In the genomic region with DNA sequence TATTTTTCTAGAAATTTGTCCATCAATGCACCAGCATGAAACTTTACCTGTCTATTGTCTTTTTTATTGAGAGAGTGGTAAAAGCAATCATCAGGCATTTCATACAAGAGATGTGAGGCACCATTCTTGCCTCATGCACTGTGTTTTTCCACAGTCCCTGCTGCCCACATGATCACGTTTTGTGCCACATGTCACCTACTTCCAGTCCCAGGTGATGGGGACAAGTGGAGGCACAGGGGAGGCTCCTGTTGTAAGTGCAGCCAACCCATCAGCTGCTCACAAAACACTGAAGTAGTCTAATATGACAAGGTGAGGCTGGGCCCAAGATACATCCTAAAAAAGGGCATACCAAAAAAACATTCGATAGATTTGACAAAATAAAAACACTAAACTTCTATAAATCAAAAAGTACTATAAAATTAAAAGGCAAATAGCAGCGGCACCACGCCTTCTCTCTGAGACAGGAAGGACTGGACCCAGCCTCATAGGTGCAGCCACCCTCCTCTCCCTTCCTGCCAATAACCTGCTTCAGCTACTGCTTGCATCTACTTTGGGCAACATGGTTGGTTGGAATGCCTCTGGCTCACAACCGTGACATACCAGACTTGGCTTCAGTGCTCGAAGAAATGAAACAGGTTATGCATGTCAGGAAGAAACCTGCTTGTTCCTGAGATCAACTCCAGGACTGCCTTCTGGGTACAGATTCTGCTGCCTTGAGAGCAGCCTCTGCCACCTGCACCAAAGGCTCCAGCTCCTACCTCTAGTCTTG, we compare ENCODE assay signal across 15 cellular contexts. TPM values are rescaled to one million over a fixed set of nuclear protein-coding genes. Genes with fewer than 3 reads are reported as not detected.
DNase-seq lines count a peak whose midpoint lies in the region; ATAC-seq and TF ChIP-seq lines count a peak whose summit lies in the region.
"Had no signal": no experiment of that assay in that cellular context is flagged by ENCODE, and none has a peak within 500 bp of the region (broad histone marks: within the 10 kb centered on the region; RNA-seq: fewer than 3 reads in every experiment).

No MANE protein-coding gene starts in this region.

- peaks cover 26% of the 10 kb centered on the region for H3K4me1 Mint-ChIP-seq in activated naive CD8-positive, alpha-beta T cell treated with anti-CD3 and anti-CD28 coated beads, Interleukin-2, amount 50 U/mL, for 24 hours
- peaks cover 4 to 12% of the 10 kb centered on the region in 2 donors for H3K4me1 Mint-ChIP-seq in natural killer cell

- peaks cover 0 to 23% (median 9%) of the 10 kb centered on the region in 11 experiments; a peak in 14 of 22 replicates for H4K20me1 ChIP-seq in BLaER1 treated with 17β-estradiol and CSF1 and Interleukin-3, amounts not matched to agents 10 nM and 100 nM

- H3K4me1 ChIP-seq in BLaER1 treated with 17β-estradiol and CSF1 and Interleukin-3, amounts not matched to agents 10 nM and 100 nM, result peaks cover 26 to 46% (median 41%) of the 10 kb centered on the region in 10 experiments
- H3K4me1 ChIP-seq in tibial nerve, result peaks cover 0 to 18% (median 12%) of the 10 kb centered on the region in 4 donors
- H3K4me1 ChIP-seq: uterus had no signal

- no peaks in the 10 kb centered on the region for H3K9me3 Mint-ChIP-seq in activated naive CD8-positive, alpha-beta T cell treated with anti-CD3 and anti-CD28 coated beads, Interleukin-2, amount 50 U/mL, for 24 hours
- no peaks in the 10 kb centered on the region for H3K9me3 Mint-ChIP-seq in natural killer cell
- H3K9me3 Mint-ChIP-seq: stimulated activated naive B cell treated with anti-CD40 and anti-IgM and Interleukin-4, amounts not matched to agents 10 μg/mL and 1 μg/mL and 100 μg/mL, for 72 hours had no signal

- no peak for TF ChIP-seq CTCF in HFF-Myc (IDR thresholded peaks at IDR 0.05; ENCODE audit: low read depth, low read length, missing control alignments)
- no peak for TF ChIP-seq CTCF in tibial nerve (IDR thresholded peaks at IDR 0.05)
- TF ChIP-seq CTCF in natural killer cell (IDR thresholded peaks at IDR 0.05), result no peak

- no peak for TF ChIP-seq POLR2A in tibial nerve (IDR thresholded peaks at IDR 0.05)

- WGBS in tibial nerve, 2 donors, result 80 to 82% methylated on average over 6 of the region's 6 CpGs

- H3K27me3 ChIP-seq in BLaER1 treated with 17β-estradiol and CSF1 and Interleukin-3, amounts not matched to agents 10 nM and 100 nM, result no peaks in the 10 kb centered on the region
- no peaks in the 10 kb centered on the region for H3K27me3 ChIP-seq in tibial nerve
- H3K27me3 ChIP-seq: heart left ventricle, uterus had no signal

- no peaks in the 10 kb centered on the region for H3K9me3 ChIP-seq in BLaER1 treated with 17β-estradiol and CSF1 and Interleukin-3, amounts not matched to agents 10 nM and 100 nM (replicated peaks in 1 of 11)
- H3K9me3 ChIP-seq in tibial nerve, result no peaks in the 10 kb centered on the region
- H3K9me3 ChIP-seq: heart left ventricle, uterus had no signal

- no peak overlapping the region for H3K27ac ChIP-seq in BLaER1 treated with 17β-estradiol and CSF1 and Interleukin-3, amounts not matched to agents 10 nM and 100 nM
- H3K27ac ChIP-seq in tibial nerve, result no peak overlapping the region
- H3K27ac ChIP-seq: uterus had no signal

- peak overlapping the region in 2 of 10 experiments; percentile 82 to 87; a peak in 1 of 20 replicates for H3K4me3 ChIP-seq in BLaER1 treated with 17β-estradiol and CSF1 and Interleukin-3, amounts not matched to agents 10 nM and 100 nM
- H3K4me3 ChIP-seq in HFF-Myc (replicated peaks; ENCODE audit: low read depth, low read length) (peak overlapping the region; percentile 69), tibial nerve (no peak overlapping the region)
- H3K4me3 ChIP-seq: uterus had no signal

- H3K27ac Mint-ChIP-seq in activated naive CD8-positive, alpha-beta T cell treated with anti-CD3 and anti-CD28 coated beads, Interleukin-2, amount 50 U/mL, for 24 hours, result no peak overlapping the region
- no peak overlapping the region for H3K27ac Mint-ChIP-seq in natural killer cell
- H3K27ac Mint-ChIP-seq: stimulated activated naive B cell treated with anti-CD40 and anti-IgM and Interleukin-4, amounts not matched to agents 10 μg/mL and 1 μg/mL and 100 μg/mL, for 72 hours had no signal

- intact Hi-C loops in natural killer cell (cut with micrococcal nuclease), result no loop called here

- DNase-seq in HFF-Myc (ENCODE audit: extremely low read depth, low read depth) (no peak), left kidney (ENCODE audit: low read depth, low spot score) (peak; percentile 74), NCI-H2196 (lab: John Stamatoyannopoulos, UW; ENCODE audit: unreplicated experiment) (no peak), tibial nerve (ENCODE audit: low spot score in 2 of 2) (no peak), natural killer cell (no peak)
- DNase-seq in activated naive CD8-positive, alpha-beta T cell treated with anti-CD3 and anti-CD28 coated beads, Interleukin-2, amount 50 U/mL, for 24 hours, result no peak
- DNase-seq: heart left ventricle; left cardiac atrium; NCI-H1436; NCI-H446; occipital lobe; stimulated activated naive B cell treated with anti-CD40 and anti-IgM and Interleukin-4, amounts not matched to agents 10 μg/mL and 1 μg/mL and 100 μg/mL, for 72 hours; uterus had no signal

- H3K4me3 Mint-ChIP-seq in activated naive CD8-positive, alpha-beta T cell treated with anti-CD3 and anti-CD28 coated beads, Interleukin-2, amount 50 U/mL, for 24 hours, result peak overlapping the region; percentile 84
- H3K4me3 Mint-ChIP-seq in natural killer cell, result no peak overlapping the region

- no peak for ATAC-seq in activated naive CD8-positive, alpha-beta T cell treated with anti-CD3 and anti-CD28 coated beads, Interleukin-2, amount 50 U/mL, for 24 hours
- ATAC-seq in natural killer cell, result no peak
- ATAC-seq: heart left ventricle; left cardiac atrium; stimulated activated naive B cell treated with anti-CD40 and anti-IgM and Interleukin-4, amounts not matched to agents 10 μg/mL and 1 μg/mL and 100 μg/mL, for 72 hours had no signal

- TF ChIP-seq EP300 in tibial nerve (IDR thresholded peaks at IDR 0.05), result no peak

- peaks cover 42 to 60% (median 55%) of the 10 kb centered on the region in 11 experiments for H3K36me3 ChIP-seq in BLaER1 treated with 17β-estradiol and CSF1 and Interleukin-3, amounts not matched to agents 10 nM and 100 nM
- H3K36me3 ChIP-seq in tibial nerve, result peaks cover 0 to 52% (median 0%) of the 10 kb centered on the region in 3 donors
- H3K36me3 ChIP-seq: uterus had no signal

- peak overlapping the region; percentile 85 to 99 (median 97) for H3K4me2 ChIP-seq in BLaER1 treated with 17β-estradiol and CSF1 and Interleukin-3, amounts not matched to agents 10 nM and 100 nM

- 0 out of 22 replicates have a peak overlapping the region, but pooled peaks of 1 of the 11 experiments have one; percentile 94 for H3K9ac ChIP-seq in BLaER1 treated with 17β-estradiol and CSF1 and Interleukin-3, amounts not matched to agents 10 nM and 100 nM

- peaks cover 2% of the 10 kb centered on the region for H3K27me3 Mint-ChIP-seq in activated naive CD8-positive, alpha-beta T cell treated with anti-CD3 and anti-CD28 coated beads, Interleukin-2, amount 50 U/mL, for 24 hours
- H3K27me3 Mint-ChIP-seq in natural killer cell (ENCODE audit: low read depth in 2 of 2), result peaks cover 0 to 8% of the 10 kb centered on the region in 2 donors

- H3K36me3 Mint-ChIP-seq in activated naive CD8-positive, alpha-beta T cell treated with anti-CD3 and anti-CD28 coated beads, Interleukin-2, amount 50 U/mL, for 24 hours (ENCODE audit: low read depth), result peaks cover 39% of the 10 kb centered on the region
- H3K36me3 Mint-ChIP-seq in natural killer cell, result no peaks in the 10 kb centered on the region

RNA-seq across cellular contexts. Expression of gene ZC3HAV1L, which starts 2.3 kb away (rescaled TPM):
- total RNA-seq in tibial nerve, result 10 to 100 TPM; 36.9 to 68.8 (median 53.1) TPM
- total RNA-seq in natural killer cell, result 1 to 10 TPM in 2 of 3 donors, under 1 TPM in 1; 0.75 to 2.3 (median 1.1) TPM
- total RNA-seq: OCI-LY7 had no signal

RNA-seq across cellular contexts. Expression of gene KIAA1549, which starts 52.3 kb away (rescaled TPM):
- 1 to 10 TPM; 1.6 to 2.4 (median 1.7) TPM for total RNA-seq in tibial nerve
- under 1 TPM; 0.08 to 0.09 (median 0.09) TPM for total RNA-seq in natural killer cell

Comparison
In these comparisons a context has a peak if more than half of its experiments do, and no peak if none do; other contexts are left out.
1. RNA of gene ZC3HAV1L, which starts 2.3 kb away (total RNA-seq): 36.9 to 68.8 TPM in tibial nerve; 0.75 to 2.3 TPM in natural killer cell; every median in the first group is over 10 times any median in the second.